ENCODE assay signal across 1 cellular context in genomic region chr7:151080522-151081169, GRCh38.
A peak's percentile ranks its signal among the peaks of the same experiment; 100 is the strongest.
TF ChIP-seq lines count a peak whose summit lies in the region.

A gene with protein sequence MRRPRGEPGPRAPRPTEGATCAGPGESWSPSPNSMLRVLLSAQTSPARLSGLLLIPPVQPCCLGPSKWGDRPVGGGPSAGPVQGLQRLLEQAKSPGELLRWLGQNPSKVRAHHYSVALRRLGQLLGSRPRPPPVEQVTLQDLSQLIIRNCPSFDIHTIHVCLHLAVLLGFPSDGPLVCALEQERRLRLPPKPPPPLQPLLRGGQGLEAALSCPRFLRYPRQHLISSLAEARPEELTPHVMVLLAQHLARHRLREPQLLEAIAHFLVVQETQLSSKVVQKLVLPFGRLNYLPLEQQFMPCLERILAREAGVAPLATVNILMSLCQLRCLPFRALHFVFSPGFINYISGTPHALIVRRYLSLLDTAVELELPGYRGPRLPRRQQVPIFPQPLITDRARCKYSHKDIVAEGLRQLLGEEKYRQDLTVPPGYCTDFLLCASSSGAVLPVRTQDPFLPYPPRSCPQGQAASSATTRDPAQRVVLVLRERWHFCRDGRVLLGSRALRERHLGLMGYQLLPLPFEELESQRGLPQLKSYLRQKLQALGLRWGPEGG (minus strand): TSS chr7:151080809. CDS start chr7:151080766, 43 bp downstream.

TF ChIP-seq in H1, 55 proteins besides CTCF, POLR2A, EP300 and RAD21 (continued from another document):
- TF ChIP-seq YY1 (IDR thresholded peaks at IDR 0.05; ENCODE audit: low read depth, low read length) (peak; percentile 95), GABPA (IDR thresholded peaks at IDR 0.05; ENCODE audit: borderline replicate concordance, insufficient read depth, low read length) (0 out of 2 replicates have a peak, but pooled peaks have one; percentile 13), CHD2 (IDR thresholded peaks at IDR 0.05; ENCODE audit: low read length) (no peak), PHF8 (conservative IDR thresholded peaks at IDR 0.05; ENCODE audit: low read depth, low read length) (peak; percentile 85), ASH2L (IDR thresholded peaks at IDR 0.05; ENCODE audit: low read length) (peak; percentile 76), KDM5A (IDR thresholded peaks at IDR 0.05; ENCODE audit: low read length) (0 out of 2 replicates have a peak, but pooled peaks have one; percentile 59), MAX (IDR thresholded peaks at IDR 0.05) (peak; percentile 20; the same call in 1 of the 2 replicates), RBBP5 (IDR thresholded peaks at IDR 0.05; ENCODE audit: borderline replicate concordance, low read depth, low read length) (no peak; the same call in 1 of the 2 replicates), SIN3A (conservative IDR thresholded peaks at IDR 0.05 in 1 of 2, IDR thresholded peaks at IDR 0.05 in 1 of 2; ENCODE audit: low read depth in 1 of 2, low read length in 2 of 2) (peak in 1 of 2 experiments; percentile 63; a peak in 2 of 4 replicates), TBP (IDR thresholded peaks at IDR 0.05; ENCODE audit: low read depth, low read length) (peak; percentile 62; the same call in 1 of the 2 replicates)
- TF ChIP-seq, protein P1, sequence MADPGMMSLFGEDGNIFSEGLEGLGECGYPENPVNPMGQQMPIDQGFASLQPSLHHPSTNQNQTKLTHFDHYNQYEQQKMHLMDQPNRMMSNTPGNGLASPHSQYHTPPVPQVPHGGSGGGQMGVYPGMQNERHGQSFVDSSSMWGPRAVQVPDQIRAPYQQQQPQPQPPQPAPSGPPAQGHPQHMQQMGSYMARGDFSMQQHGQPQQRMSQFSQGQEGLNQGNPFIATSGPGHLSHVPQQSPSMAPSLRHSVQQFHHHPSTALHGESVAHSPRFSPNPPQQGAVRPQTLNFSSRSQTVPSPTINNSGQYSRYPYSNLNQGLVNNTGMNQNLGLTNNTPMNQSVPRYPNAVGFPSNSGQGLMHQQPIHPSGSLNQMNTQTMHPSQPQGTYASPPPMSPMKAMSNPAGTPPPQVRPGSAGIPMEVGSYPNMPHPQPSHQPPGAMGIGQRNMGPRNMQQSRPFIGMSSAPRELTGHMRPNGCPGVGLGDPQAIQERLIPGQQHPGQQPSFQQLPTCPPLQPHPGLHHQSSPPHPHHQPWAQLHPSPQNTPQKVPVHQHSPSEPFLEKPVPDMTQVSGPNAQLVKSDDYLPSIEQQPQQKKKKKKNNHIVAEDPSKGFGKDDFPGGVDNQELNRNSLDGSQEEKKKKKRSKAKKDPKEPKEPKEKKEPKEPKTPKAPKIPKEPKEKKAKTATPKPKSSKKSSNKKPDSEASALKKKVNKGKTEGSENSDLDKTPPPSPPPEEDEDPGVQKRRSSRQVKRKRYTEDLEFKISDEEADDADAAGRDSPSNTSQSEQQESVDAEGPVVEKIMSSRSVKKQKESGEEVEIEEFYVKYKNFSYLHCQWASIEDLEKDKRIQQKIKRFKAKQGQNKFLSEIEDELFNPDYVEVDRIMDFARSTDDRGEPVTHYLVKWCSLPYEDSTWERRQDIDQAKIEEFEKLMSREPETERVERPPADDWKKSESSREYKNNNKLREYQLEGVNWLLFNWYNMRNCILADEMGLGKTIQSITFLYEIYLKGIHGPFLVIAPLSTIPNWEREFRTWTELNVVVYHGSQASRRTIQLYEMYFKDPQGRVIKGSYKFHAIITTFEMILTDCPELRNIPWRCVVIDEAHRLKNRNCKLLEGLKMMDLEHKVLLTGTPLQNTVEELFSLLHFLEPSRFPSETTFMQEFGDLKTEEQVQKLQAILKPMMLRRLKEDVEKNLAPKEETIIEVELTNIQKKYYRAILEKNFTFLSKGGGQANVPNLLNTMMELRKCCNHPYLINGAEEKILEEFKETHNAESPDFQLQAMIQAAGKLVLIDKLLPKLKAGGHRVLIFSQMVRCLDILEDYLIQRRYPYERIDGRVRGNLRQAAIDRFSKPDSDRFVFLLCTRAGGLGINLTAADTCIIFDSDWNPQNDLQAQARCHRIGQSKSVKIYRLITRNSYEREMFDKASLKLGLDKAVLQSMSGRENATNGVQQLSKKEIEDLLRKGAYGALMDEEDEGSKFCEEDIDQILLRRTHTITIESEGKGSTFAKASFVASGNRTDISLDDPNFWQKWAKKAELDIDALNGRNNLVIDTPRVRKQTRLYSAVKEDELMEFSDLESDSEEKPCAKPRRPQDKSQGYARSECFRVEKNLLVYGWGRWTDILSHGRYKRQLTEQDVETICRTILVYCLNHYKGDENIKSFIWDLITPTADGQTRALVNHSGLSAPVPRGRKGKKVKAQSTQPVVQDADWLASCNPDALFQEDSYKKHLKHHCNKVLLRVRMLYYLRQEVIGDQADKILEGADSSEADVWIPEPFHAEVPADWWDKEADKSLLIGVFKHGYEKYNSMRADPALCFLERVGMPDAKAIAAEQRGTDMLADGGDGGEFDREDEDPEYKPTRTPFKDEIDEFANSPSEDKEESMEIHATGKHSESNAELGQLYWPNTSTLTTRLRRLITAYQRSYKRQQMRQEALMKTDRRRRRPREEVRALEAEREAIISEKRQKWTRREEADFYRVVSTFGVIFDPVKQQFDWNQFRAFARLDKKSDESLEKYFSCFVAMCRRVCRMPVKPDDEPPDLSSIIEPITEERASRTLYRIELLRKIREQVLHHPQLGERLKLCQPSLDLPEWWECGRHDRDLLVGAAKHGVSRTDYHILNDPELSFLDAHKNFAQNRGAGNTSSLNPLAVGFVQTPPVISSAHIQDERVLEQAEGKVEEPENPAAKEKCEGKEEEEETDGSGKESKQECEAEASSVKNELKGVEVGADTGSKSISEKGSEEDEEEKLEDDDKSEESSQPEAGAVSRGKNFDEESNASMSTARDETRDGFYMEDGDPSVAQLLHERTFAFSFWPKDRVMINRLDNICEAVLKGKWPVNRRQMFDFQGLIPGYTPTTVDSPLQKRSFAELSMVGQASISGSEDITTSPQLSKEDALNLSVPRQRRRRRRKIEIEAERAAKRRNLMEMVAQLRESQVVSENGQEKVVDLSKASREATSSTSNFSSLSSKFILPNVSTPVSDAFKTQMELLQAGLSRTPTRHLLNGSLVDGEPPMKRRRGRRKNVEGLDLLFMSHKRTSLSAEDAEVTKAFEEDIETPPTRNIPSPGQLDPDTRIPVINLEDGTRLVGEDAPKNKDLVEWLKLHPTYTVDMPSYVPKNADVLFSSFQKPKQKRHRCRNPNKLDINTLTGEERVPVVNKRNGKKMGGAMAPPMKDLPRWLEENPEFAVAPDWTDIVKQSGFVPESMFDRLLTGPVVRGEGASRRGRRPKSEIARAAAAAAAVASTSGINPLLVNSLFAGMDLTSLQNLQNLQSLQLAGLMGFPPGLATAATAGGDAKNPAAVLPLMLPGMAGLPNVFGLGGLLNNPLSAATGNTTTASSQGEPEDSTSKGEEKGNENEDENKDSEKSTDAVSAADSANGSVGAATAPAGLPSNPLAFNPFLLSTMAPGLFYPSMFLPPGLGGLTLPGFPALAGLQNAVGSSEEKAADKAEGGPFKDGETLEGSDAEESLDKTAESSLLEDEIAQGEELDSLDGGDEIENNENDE (IDR thresholded peaks at IDR 0.05; ENCODE audit: insufficient replicate concordance, low read length), result no peak
- TF ChIP-seq, protein P2, sequence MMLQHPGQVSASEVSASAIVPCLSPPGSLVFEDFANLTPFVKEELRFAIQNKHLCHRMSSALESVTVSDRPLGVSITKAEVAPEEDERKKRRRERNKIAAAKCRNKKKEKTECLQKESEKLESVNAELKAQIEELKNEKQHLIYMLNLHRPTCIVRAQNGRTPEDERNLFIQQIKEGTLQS (IDR thresholded peaks at IDR 0.05; ENCODE audit: insufficient read depth, low read depth, low read length), result no peak
